Comparison of ENCODE assay signal across 1 cellular context in genomic region chr9:98056403-98057094, GRCh38.
TF ChIP-seq lines count a peak whose summit lies in the region.

Gene NANS (plus strand): TSS chr9:98056732. CDS start chr9:98056809, 77 bp downstream.

TF ChIP-seq in HepG2, 621 proteins besides CTCF, POLR2A, EP300 and RAD21 (continued from another document and continues in another):
- TF ChIP-seq PREB (CRISPR knock-in tag; IDR thresholded peaks at IDR 0.05) = 0 out of 2 replicates have a peak, but pooled peaks have one; percentile 40
- TF ChIP-seq E2F1 (CRISPR knock-in tag; IDR thresholded peaks at IDR 0.05) = peak; percentile 63; the same call in 1 of the 2 replicates
- peak; percentile 79; the same call in 1 of the 2 replicates for TF ChIP-seq HINFP (CRISPR knock-in tag; IDR thresholded peaks at IDR 0.05; ENCODE audit: low read depth)
- no peak for TF ChIP-seq ZNF549 (CRISPR knock-in tag; IDR thresholded peaks at IDR 0.05)
- TF ChIP-seq HOXA9 (CRISPR knock-in tag; IDR thresholded peaks at IDR 0.05; ENCODE audit: borderline replicate concordance) = peak; percentile 54; the same call in 1 of the 2 replicates
- TF ChIP-seq ZNF362 (CRISPR knock-in tag; IDR thresholded peaks at IDR 0.05; ENCODE audit: borderline replicate concordance) = peak; percentile 19; the same call in 1 of the 2 replicates
- peak; percentile 40; the same call in 1 of the 2 replicates for TF ChIP-seq ZBED4 (CRISPR knock-in tag; IDR thresholded peaks at IDR 0.05; ENCODE audit: borderline replicate concordance)
- no peak for TF ChIP-seq POLR2AphosphoS2 (IDR thresholded peaks at IDR 0.05; ENCODE audit: low read depth, low read length)
- TF ChIP-seq ZMYM2 (CRISPR knock-in tag; IDR thresholded peaks at IDR 0.05) = peak; percentile 89
- peak; percentile 91 for TF ChIP-seq ZSCAN31 (CRISPR knock-in tag; IDR thresholded peaks at IDR 0.05; ENCODE audit: low read depth)
- peak; percentile 38; the same call in 1 of the 2 replicates for TF ChIP-seq ZNF205 (CRISPR knock-in tag; IDR thresholded peaks at IDR 0.05)
- peak; percentile 46 for TF ChIP-seq PATZ1 (CRISPR knock-in tag; IDR thresholded peaks at IDR 0.05)
- TF ChIP-seq MED8 (CRISPR knock-in tag; IDR thresholded peaks at IDR 0.05; ENCODE audit: insufficient replicate concordance) = peak; percentile 76
- peak; percentile 93; the same call in 1 of the 2 replicates for TF ChIP-seq ZNF343 (CRISPR knock-in tag; IDR thresholded peaks at IDR 0.05)
- peak; percentile 75 for TF ChIP-seq SALL1 (CRISPR knock-in tag; IDR thresholded peaks at IDR 0.05)
- TF ChIP-seq ISX (CRISPR knock-in tag; conservative IDR thresholded peaks at IDR 0.05) = peak; percentile 23; the same call in 1 of the 2 replicates
- TF ChIP-seq FLYWCH1 (CRISPR knock-in tag; IDR thresholded peaks at IDR 0.05) = no peak
- TF ChIP-seq NFYC (CRISPR knock-in tag; IDR thresholded peaks at IDR 0.05) = peak; percentile 80
- TF ChIP-seq RNF2 (conservative IDR thresholded peaks at IDR 0.05; ENCODE audit: low read depth) = no peak
- TF ChIP-seq FUBP1 (CRISPR knock-in tag; IDR thresholded peaks at IDR 0.05; ENCODE audit: borderline replicate concordance) = no peak
- no peak for TF ChIP-seq JUN (CRISPR knock-in tag; IDR thresholded peaks at IDR 0.05)
- no peak for TF ChIP-seq NFIB (CRISPR knock-in tag; IDR thresholded peaks at IDR 0.05; ENCODE audit: borderline replicate concordance)
- peak; percentile 74 for TF ChIP-seq KMT2A (CRISPR knock-in tag; IDR thresholded peaks at IDR 0.05)
- peak; percentile 77 for TF ChIP-seq YEATS2 (CRISPR knock-in tag; IDR thresholded peaks at IDR 0.05; ENCODE audit: borderline replicate concordance)
- TF ChIP-seq NR2F6 (IDR thresholded peaks at IDR 0.05) = 0 out of 2 replicates have a peak, but pooled peaks have one; percentile 2
- peak; percentile 11; the same call in 1 of the 2 replicates for TF ChIP-seq NR2F6 (CRISPR knock-in tag; IDR thresholded peaks at IDR 0.05)
- TF ChIP-seq ZNF503 (CRISPR knock-in tag; IDR thresholded peaks at IDR 0.05) = peak; percentile 24; the same call in 1 of the 2 replicates
- peak; percentile 42; the same call in 1 of the 2 replicates for TF ChIP-seq NR2C2 (CRISPR knock-in tag; IDR thresholded peaks at IDR 0.05; ENCODE audit: borderline replicate concordance)
- TF ChIP-seq HNRNPL (IDR thresholded peaks at IDR 0.05; ENCODE audit: low read depth, low read length) = no peak
- TF ChIP-seq SMAD9 (CRISPR knock-in tag; IDR thresholded peaks at IDR 0.05) = no peak
- peak; percentile 81 for TF ChIP-seq ZNF574 (CRISPR knock-in tag; IDR thresholded peaks at IDR 0.05)
- 0 out of 2 replicates have a peak, but pooled peaks have one; percentile 35 for TF ChIP-seq CENPT (CRISPR knock-in tag; IDR thresholded peaks at IDR 0.05; ENCODE audit: low read depth)
- TF ChIP-seq ZBTB2 (CRISPR knock-in tag; IDR thresholded peaks at IDR 0.05; ENCODE audit: low read depth) = 0 out of 2 replicates have a peak, but pooled peaks have one; percentile 32
- 0 out of 2 replicates have a peak, but pooled peaks have one; percentile 16 for TF ChIP-seq ATF3 (CRISPR knock-in tag; IDR thresholded peaks at IDR 0.05)
- TF ChIP-seq MEIS1 (CRISPR knock-in tag; IDR thresholded peaks at IDR 0.05; ENCODE audit: borderline replicate concordance) = peak; percentile 61; the same call in 1 of the 2 replicates
- peak; percentile 70; the same call in 1 of the 2 replicates for TF ChIP-seq ZNF501 (CRISPR knock-in tag; IDR thresholded peaks at IDR 0.05)
- peak; percentile 51; the same call in 1 of the 2 replicates for TF ChIP-seq SP4 (CRISPR knock-in tag; IDR thresholded peaks at IDR 0.05)
- no peak for TF ChIP-seq RFX3 (CRISPR knock-in tag; IDR thresholded peaks at IDR 0.05)
- peak; percentile 80; the same call in 1 of the 2 replicates for TF ChIP-seq RFXAP (CRISPR knock-in tag; IDR thresholded peaks at IDR 0.05; ENCODE audit: borderline replicate concordance)
- TF ChIP-seq PITX1 (CRISPR knock-in tag; IDR thresholded peaks at IDR 0.05) = peak; percentile 50
